Comparison of ENCODE assay signal across 14 cellular contexts in genomic region chr1:61101461-61102440, GRCh38. TPM values are rescaled to one million over a fixed set of nuclear protein-coding genes. Genes with fewer than 3 reads are reported as not detected.
DNase-seq lines count a peak whose midpoint lies in the region; ATAC-seq, FAIRE-seq and TF ChIP-seq lines count a peak whose summit lies in the region.
"Had no signal": no experiment of that assay in that cellular context is flagged by ENCODE, and none has a peak within 500 bp of the region (broad histone marks: within the 10 kb centered on the region; RNA-seq: fewer than 3 reads in every experiment).

No MANE protein-coding gene starts in this region.

- in situ Hi-C loops in K562 (cut with MboI) (no loop called here), gastrocnemius medialis (cut with MboI; ENCODE audit: low sequenced_read_pairs in 4 of 4) (no loop called here)

- no peak for ATAC-seq in K562
- ATAC-seq in gastrocnemius medialis = peak; percentile 92
- ATAC-seq: mucosa of descending colon, PC-3 had no signal

- CTCF ChIA-PET in K562 (lab: Yijun Ruan, JAX; ENCODE audit: low intra/inter-chr PET ratio) = interaction anchor here (0.6 kb wide), 1 partner anchor 348 kb away, joined by 3 read pairs; no protein-coding TSS in a partner anchor

- no peak overlapping the region for H3K9ac ChIP-seq in K562 (ENCODE audit: insufficient read depth in 1 of 2, low read depth in 2 of 2, low read length in 2 of 2)

- H3K9me3 ChIP-seq in K562 (replicated peaks; ENCODE audit: control insufficient read depth, insufficient read depth, low read depth, low read length) (no peaks in the 10 kb centered on the region), left ventricle myocardium inferior (replicated peaks) (no peaks in the 10 kb centered on the region), gastrocnemius medialis (no peaks in the 10 kb centered on the region)
- H3K9me3 ChIP-seq: mucosa of descending colon had no signal

- H3K36me3 ChIP-seq in K562 (ENCODE audit: control insufficient read depth, insufficient read depth, low read length) = 0 out of 3 replicates have a peak, but pooled peaks cover 5% of the 10 kb centered on the region
- no peaks in the 10 kb centered on the region for H3K36me3 ChIP-seq in left ventricle myocardium inferior
- H3K36me3 ChIP-seq in gastrocnemius medialis = no peaks in the 10 kb centered on the region

- H3K27ac ChIP-seq in K562 (ENCODE audit: extremely low read depth, low read depth, low read length) (peak overlapping the region; percentile 27; the same call in 2 of the 3 replicates), left ventricle myocardium inferior (replicated peaks) (peak overlapping the region; percentile 76), gastrocnemius medialis (peak overlapping the region; percentile 75 to 89 (median 82))
- H3K27ac ChIP-seq: hepatocyte had no signal

- intact Hi-C loops in K562 (cut with micrococcal nuclease) = no loop called here
- intact Hi-C loops in left ventricle myocardium inferior (cut with micrococcal nuclease) = no loop called here
- intact Hi-C loops in gastrocnemius medialis (cut with DNase I; ENCODE audit: low total_unique reads) = no loop called here

- BruUV-seq in K562 (replicated peaks; lab: Mats Ljungman, UMichigan) = no TSS peak

- H2AFZ ChIP-seq in K562 (ENCODE audit: low read depth, low read length) = no peak overlapping the region
- H2AFZ ChIP-seq: hepatocyte had no signal

- FAIRE-seq in K562 (lab: Jason Lieb, UNC) = no peak

- TF ChIP-seq CTCF in K562 (IDR thresholded peaks at IDR 0.05 in 2 of 3, conservative IDR thresholded peaks at IDR 0.05 in 1 of 3; ENCODE audit: insufficient read depth in 2 of 3, low read depth in 1 of 3, low read length in 3 of 3) (no peak), left ventricle myocardium inferior (IDR thresholded peaks at IDR 0.05; ENCODE audit: borderline replicate concordance) (no peak), gastrocnemius medialis (IDR thresholded peaks at IDR 0.05 in 4 of 5, conservative IDR thresholded peaks at IDR 0.05 in 1 of 5) (no peak)

- H3K4me1 ChIP-seq in K562 (replicated peaks in 1 of 2; ENCODE audit: control insufficient read depth in 2 of 2, insufficient read depth in 2 of 2, low read length in 2 of 2) (peaks cover 0 to 13% of the 10 kb centered on the region in 2 experiments; a peak in 3 of 5 replicates), left ventricle myocardium inferior (peaks cover 85% of the 10 kb centered on the region), gastrocnemius medialis (peaks cover 63 to 75% of the 10 kb centered on the region in 2 donors)

- TF ChIP-seq POLR2A in K562 (conservative IDR thresholded peaks at IDR 0.05) (no peak), gastrocnemius medialis (IDR thresholded peaks at IDR 0.05) (no peak)

- H3K4me2 ChIP-seq in K562 (ENCODE audit: insufficient read depth, low read length) = no peak overlapping the region
- H3K4me2 ChIP-seq: hepatocyte, smooth muscle cell had no signal

- WGBS in K562 (ENCODE audit: insufficient coverage, low coverage, missing lambda C conversion rate) = 67% methylated on average over 8 of the region's 8 CpGs

- no peaks in the 10 kb centered on the region for H3K9me1 ChIP-seq in K562 (ENCODE audit: control insufficient read depth, insufficient read depth, low read length)

- H3K4me3 ChIP-seq in K562 (no peak overlapping the region), left ventricle myocardium inferior (peak overlapping the region; percentile 56), gastrocnemius medialis (peak overlapping the region; percentile 43 to 63 (median 50))
- H3K4me3 ChIP-seq: hepatocyte, mucosa of descending colon, smooth muscle cell had no signal

- POLR2A ChIA-PET in K562 (lab: Yijun Ruan, JAX) = interaction anchor here (0.7 to 1.1 kb wide), 5 partner anchors 13 to 159 kb away, joined by 3 read pairs; no protein-coding TSS in a partner anchor

- no peak for TF ChIP-seq EP300 in K562 (IDR thresholded peaks at IDR 0.05; ENCODE audit: low read length)

- no peaks in the 10 kb centered on the region for H4K20me1 ChIP-seq in K562 (replicated peaks; ENCODE audit: control insufficient read depth, insufficient read depth, low read length)

- DNase-seq in AG20443 (ENCODE audit: low spot score) = peak; percentile 22
- DNase-seq in K562 (ENCODE audit: extremely low read depth in 1 of 4, low spot score in 3 of 4) = no peak
- no peak for DNase-seq in left ventricle myocardium inferior
- no peak for DNase-seq in gastrocnemius medialis
- DNase-seq in NOMO-1 treated with DMSO at 0.1 percent for 48 hours (lab: John Stamatoyannopoulos, UW; ENCODE audit: unreplicated experiment) = no peak
- DNase-seq in DMS53 treated with DMSO at 0.1 percent for 48 hours (lab: John Stamatoyannopoulos, UW; ENCODE audit: unreplicated experiment) = no peak
- no peak for DNase-seq in NCI-H187 treated with DMSO at 0.1 percent for 48 hours (lab: John Stamatoyannopoulos, UW)
- DNase-seq in AML-193 (lab: John Stamatoyannopoulos, UW) = no peak
- DNase-seq: cortex of kidney, MM.1S, mucosa of descending colon, PC-3 had no signal

- H3K79me2 ChIP-seq in K562 (ENCODE audit: control insufficient read depth, insufficient read depth, low read length) = peaks cover 99% of the 10 kb centered on the region

- H3K27me3 ChIP-seq in K562 (ENCODE audit: control insufficient read depth in 2 of 2, insufficient read depth in 2 of 2, low read length in 2 of 2) = no peaks in the 10 kb centered on the region
- H3K27me3 ChIP-seq in left ventricle myocardium inferior (ENCODE audit: low read depth) = no peaks in the 10 kb centered on the region
- no peaks in the 10 kb centered on the region for H3K27me3 ChIP-seq in gastrocnemius medialis
- H3K27me3 ChIP-seq: hepatocyte had no signal

- no peak for TF ChIP-seq RAD21 in K562 (CRISPR knock-in tag; conservative IDR thresholded peaks at IDR 0.05 in 1 of 2, IDR thresholded peaks at IDR 0.05 in 1 of 2)

TF ChIP-seq in K562, 482 proteins besides CTCF, POLR2A, EP300 and RAD21 (continues in another document):
- TF ChIP-seq ZEB2 (IDR thresholded peaks at IDR 0.05) (no peak), HES1 (IDR thresholded peaks at IDR 0.05; ENCODE audit: low read depth) (no peak), DNMT1 (IDR thresholded peaks at IDR 0.05) (no peak), MEF2D (tag; conservative IDR thresholded peaks at IDR 0.05; ENCODE audit: low read depth) (no peak), ZNF324 (CRISPR knock-in tag; IDR thresholded peaks at IDR 0.05) (no peak), SNAPC5 (CRISPR knock-in tag; IDR thresholded peaks at IDR 0.05) (no peak), RFX1 (IDR thresholded peaks at IDR 0.05) (peak; percentile 12; the same call in 1 of the 2 replicates), BRD4 (IDR thresholded peaks at IDR 0.05) (no peak), CREM (IDR thresholded peaks at IDR 0.05; ENCODE audit: low read depth) (no peak), NFE2L1 (tag; IDR thresholded peaks at IDR 0.05; ENCODE audit: borderline replicate concordance, low read depth) (no peak), HNRNPH1 (optimal IDR thresholded peaks at IDR 0.05; ENCODE audit: low read depth, low read length) (no peak), ZNF408 (CRISPR knock-in tag; IDR thresholded peaks at IDR 0.05; ENCODE audit: low read depth) (no peak), ZNF263 (CRISPR knock-in tag; IDR thresholded peaks at IDR 0.05; ENCODE audit: borderline replicate concordance) (no peak)
- TF ChIP-seq, protein P1, sequence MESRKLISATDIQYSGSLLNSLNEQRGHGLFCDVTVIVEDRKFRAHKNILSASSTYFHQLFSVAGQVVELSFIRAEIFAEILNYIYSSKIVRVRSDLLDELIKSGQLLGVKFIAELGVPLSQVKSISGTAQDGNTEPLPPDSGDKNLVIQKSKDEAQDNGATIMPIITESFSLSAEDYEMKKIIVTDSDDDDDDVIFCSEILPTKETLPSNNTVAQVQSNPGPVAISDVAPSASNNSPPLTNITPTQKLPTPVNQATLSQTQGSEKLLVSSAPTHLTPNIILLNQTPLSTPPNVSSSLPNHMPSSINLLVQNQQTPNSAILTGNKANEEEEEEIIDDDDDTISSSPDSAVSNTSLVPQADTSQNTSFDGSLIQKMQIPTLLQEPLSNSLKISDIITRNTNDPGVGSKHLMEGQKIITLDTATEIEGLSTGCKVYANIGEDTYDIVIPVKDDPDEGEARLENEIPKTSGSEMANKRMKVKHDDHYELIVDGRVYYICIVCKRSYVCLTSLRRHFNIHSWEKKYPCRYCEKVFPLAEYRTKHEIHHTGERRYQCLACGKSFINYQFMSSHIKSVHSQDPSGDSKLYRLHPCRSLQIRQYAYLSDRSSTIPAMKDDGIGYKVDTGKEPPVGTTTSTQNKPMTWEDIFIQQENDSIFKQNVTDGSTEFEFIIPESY (CRISPR knock-in tag; IDR thresholded peaks at IDR 0.05) = peak; percentile 62; the same call in 1 of the 2 replicates

RNA-seq across cellular contexts. Expression of gene NFIA, which starts 19.4 kb away (rescaled TPM):
- 64.5 and 151 TPM in 2 replicates for total RNA-seq in K562 (2011; cell fraction: chromatin; rRNA removed; ENCODE audit: low replicate concordance)
- 18.0 and 29.1 TPM in 2 replicates for total RNA-seq in K562 (2011; cell fraction: nucleolus; rRNA removed)
- total RNA-seq in K562 (2011; cell fraction: nucleoplasm; rRNA removed) = 50.7 and 73.9 TPM in 2 replicates
- total RNA-seq in K562 (2014; rRNA removed) = 6.5 and 9.5 TPM in 2 replicates
- total RNA-seq in K562 (2014; rRNA removed; fragmentation: Illumina TruSeq; extraction: Trizol) = 20.3 and 22.6 TPM in 2 replicates
- 16.1 and 16.2 TPM in 2 replicates for total RNA-seq in K562 (2015; rRNA removed; fragmentation: Illumina TruSeq; extraction: Trizol)
- total RNA-seq in K562 (2021) = 24.2 and 24.9 TPM in 2 replicates
- polyA plus RNA-seq in K562 (2011; rRNA removed) = 9.8 and 11.5 TPM in 2 replicates
- 12.0 and 15.8 TPM in 2 replicates for polyA plus RNA-seq in K562 (2011; cell fraction: cytosol; rRNA removed)
- 17.4 and 18.8 TPM in 2 replicates for polyA plus RNA-seq in K562 (2011; cell fraction: nucleus; rRNA removed)
- 3.9 and 4.2 TPM in 2 replicates for polyA plus RNA-seq in K562 (2012)
- 8.5 and 9.1 TPM in 2 replicates for polyA plus RNA-seq in K562 (2014; fragmentation: Illumina TruSeq; extraction: Trizol)
- polyA plus RNA-seq in K562 (2014; fragmentation: Nextera tagmentation; extraction: Ambion mirVana) = 10 to 100 TPM in 1 of 2 experiments, 1 to 10 TPM in 1; 5.3 to 10.1 TPM
- 7.0 and 8.6 TPM in 2 replicates for polyA plus RNA-seq in K562 (2014; rRNA removed)
- polyA minus RNA-seq in K562 (2011; rRNA and poly(A)+ RNA removed) = 37.6 and 46.6 TPM in 2 replicates
- polyA minus RNA-seq in K562 (2011; cell fraction: cytosol; rRNA and poly(A)+ RNA removed) = 14.5 and 18.2 TPM in 2 replicates
- 45.4 and 75.9 TPM in 2 replicates for polyA minus RNA-seq in K562 (2011; cell fraction: nucleus; rRNA and poly(A)+ RNA removed)
- 90.2 TPM for total RNA-seq in left ventricle myocardium inferior
- total RNA-seq in gastrocnemius medialis = 10 to 100 TPM; 12.9 to 27.0 (median 26.6) TPM

Comparison
In these comparisons a context has a peak if more than half of its experiments do, and no peak if none do; other contexts are left out.
1. H3K27ac ChIP-seq: peak in every context shown above with its lines; median percentile 82 in gastrocnemius medialis; 76 in left ventricle myocardium inferior; 27 in K562.